9 cellular contexts compared by ENCODE assay signal in genomic region chrX:13428055-13428786, GRCh38.
DNase-seq lines count a peak whose midpoint lies in the region; ATAC-seq and TF ChIP-seq lines count a peak whose summit lies in the region.
"Had no signal": no experiment of that assay in that cellular context is flagged by ENCODE, and none has a peak within 500 bp of the region (broad histone marks: within the 10 kb centered on the region; RNA-seq: fewer than 3 reads in every experiment).

No MANE protein-coding gene starts in this region.

- H4K20me1 ChIP-seq in OCI-LY7 (ENCODE audit: insufficient read depth, low read length): no peaks in the 10 kb centered on the region

- H3K9me3 Mint-ChIP-seq in stimulated activated effector memory CD8-positive, alpha-beta T cell treated with anti-CD3 and anti-CD28 coated beads, Interleukin-12 subunit alpha, Interleukin-12 subunit beta, amount 100 ng/mL, for 72 hours: no peaks in the 10 kb centered on the region
- H3K9me3 Mint-ChIP-seq: T-cell had no signal

- ATAC-seq in stimulated activated effector memory CD8-positive, alpha-beta T cell treated with anti-CD3 and anti-CD28 coated beads, Interleukin-12 subunit alpha, Interleukin-12 subunit beta, amount 100 ng/mL, for 72 hours: peak; percentile 99

- intact Hi-C loops in OCI-LY7 (cut with micrococcal nuclease; ENCODE audit: unreplicated experiment): no loop called here

- no TSS peak for BruUV-seq in OCI-LY7 (replicated peaks; lab: Mats Ljungman, UMichigan)

- peaks cover 24% of the 10 kb centered on the region for H3K4me1 Mint-ChIP-seq in stimulated activated effector memory CD8-positive, alpha-beta T cell treated with anti-CD3 and anti-CD28 coated beads, Interleukin-12 subunit alpha, Interleukin-12 subunit beta, amount 100 ng/mL, for 72 hours

- DNase-seq in NCI-H146 (lab: John Stamatoyannopoulos, UW) (peak; percentile 20), NCI-H146 treated with DMSO at 0.1 percent for 48 hours (lab: John Stamatoyannopoulos, UW; ENCODE audit: unreplicated experiment) (no peak), RWPE1 (ENCODE audit: low spot score) (peak; percentile 69), fibroblast of the aortic adventitia (ENCODE audit: low read depth) (peak; percentile 82), COR-L47 (lab: John Stamatoyannopoulos, UW) (no peak), NCI-H2196 treated with DMSO at 0.1 percent for 48 hours (lab: John Stamatoyannopoulos, UW; ENCODE audit: unreplicated experiment) (no peak), OCI-LY7 (ENCODE audit: low spot score) (no peak)
- DNase-seq in stimulated activated effector memory CD8-positive, alpha-beta T cell treated with anti-CD3 and anti-CD28 coated beads, Interleukin-12 subunit alpha, Interleukin-12 subunit beta, amount 100 ng/mL, for 72 hours (ENCODE audit: low spot score in 2 of 2): peak; percentile 3 to 55

- no peaks in the 10 kb centered on the region for H3K4me1 ChIP-seq in OCI-LY7 (ENCODE audit: insufficient read depth, low read length, poor library complexity, severe bottlenecking)

- peak overlapping the region; percentile 30 for H3K4me3 Mint-ChIP-seq in stimulated activated effector memory CD8-positive, alpha-beta T cell treated with anti-CD3 and anti-CD28 coated beads, Interleukin-12 subunit alpha, Interleukin-12 subunit beta, amount 100 ng/mL, for 72 hours
- H3K4me3 Mint-ChIP-seq: T-cell had no signal

- H3K36me3 ChIP-seq in OCI-LY7 (ENCODE audit: insufficient read depth, low read length): no peaks in the 10 kb centered on the region

- no peaks in the 10 kb centered on the region for H3K9me2 ChIP-seq in OCI-LY7 (ENCODE audit: insufficient read depth, low read length)

- H3K27ac Mint-ChIP-seq in stimulated activated effector memory CD8-positive, alpha-beta T cell treated with anti-CD3 and anti-CD28 coated beads, Interleukin-12 subunit alpha, Interleukin-12 subunit beta, amount 100 ng/mL, for 72 hours: peak overlapping the region; percentile 91
- H3K27ac Mint-ChIP-seq: T-cell had no signal

- peaks cover 9% of the 10 kb centered on the region for H3K36me3 Mint-ChIP-seq in stimulated activated effector memory CD8-positive, alpha-beta T cell treated with anti-CD3 and anti-CD28 coated beads, Interleukin-12 subunit alpha, Interleukin-12 subunit beta, amount 100 ng/mL, for 72 hours
- H3K36me3 Mint-ChIP-seq: T-cell had no signal

- no peak for TF ChIP-seq CTCF in RWPE1 (conservative IDR thresholded peaks at IDR 0.05; ENCODE audit: low read depth)
- TF ChIP-seq CTCF in fibroblast of the aortic adventitia (IDR thresholded peaks at IDR 0.05; ENCODE audit: insufficient read depth, low read length): no peak
- no peak for TF ChIP-seq CTCF in OCI-LY7 (conservative IDR thresholded peaks at IDR 0.05; ENCODE audit: low read length)

- H3K79me2 ChIP-seq in OCI-LY7 (ENCODE audit: insufficient read depth, low read depth, low read length): no peaks in the 10 kb centered on the region

- no peak overlapping the region for H3K4me2 ChIP-seq in OCI-LY7 (ENCODE audit: low read length)

- POLR2A ChIA-PET in RWPE1 (lab: Yijun Ruan, JAX; ENCODE audit: low non-redundant PET): no interaction called here
- POLR2A ChIA-PET in OCI-LY7 (lab: Charles Lee): interaction anchor here (0.6 kb wide), 1 partner anchor 488 kb away, joined by 3 read pairs; no protein-coding TSS in a partner anchor

- H3K4me3 ChIP-seq in fibroblast of the aortic adventitia (ENCODE audit: low read depth, low read length): no peak overlapping the region
- no peak overlapping the region for H3K4me3 ChIP-seq in OCI-LY7 (ENCODE audit: low read depth, low read length, poor library complexity, severe bottlenecking)

- CTCF ChIA-PET in RWPE1 (lab: Yijun Ruan, JAX) (no interaction called here), OCI-LY7 (lab: Charles Lee; ENCODE audit: unreplicated experiment) (no interaction called here)

- no peak overlapping the region for H2AFZ ChIP-seq in OCI-LY7 (ENCODE audit: low read length)

- H3K27ac ChIP-seq in RWPE1 (peak overlapping the region; percentile 97), OCI-LY7 (ENCODE audit: low read depth, low read length, poor library complexity, severe bottlenecking) (no peak overlapping the region)

- H3K9me3 ChIP-seq in OCI-LY7 (ENCODE audit: low read length): no peaks in the 10 kb centered on the region

Comparison
In these comparisons a context has a peak if more than half of its experiments do, and no peak if none do; other contexts are left out.
1. DNase-seq: peak in NCI-H146 (single experiment), RWPE1 (single experiment), fibroblast of the aortic adventitia (single experiment) and stimulated activated effector memory CD8-positive, alpha-beta T cell treated with anti-CD3 and anti-CD28 coated beads, Interleukin-12 subunit alpha, Interleukin-12 subunit beta, amount 100 ng/mL, for 72 hours (2 of 2); none in NCI-H146 treated with DMSO at 0.1 percent for 48 hours (single experiment), COR-L47 (single experiment), NCI-H2196 treated with DMSO at 0.1 percent for 48 hours (single experiment) and OCI-LY7 (single experiment).